Comparison of ENCODE assay signal across 1 cellular context in genomic region chr6:113642714-113643442, GRCh38.
TF ChIP-seq lines count a peak whose summit lies in the region.

No MANE protein-coding gene starts in this region.

TF ChIP-seq in HepG2, 621 proteins besides CTCF, POLR2A, EP300 and RAD21 (continued from another document and continues in another):
- TF ChIP-seq ZNF142 (CRISPR knock-in tag; IDR thresholded peaks at IDR 0.05) = peak; percentile 51; the same call in 1 of the 2 replicates
- TF ChIP-seq PATZ1 (CRISPR knock-in tag; IDR thresholded peaks at IDR 0.05) = peak; percentile 66
- peak; percentile 66 for TF ChIP-seq SKI (IDR thresholded peaks at IDR 0.05; ENCODE audit: partially characterized antibody)
- peak; percentile 30; the same call in 1 of the 2 replicates for TF ChIP-seq STAT5B (CRISPR knock-in tag; IDR thresholded peaks at IDR 0.05)
- peak; percentile 97 for TF ChIP-seq TCF7 (IDR thresholded peaks at IDR 0.05; ENCODE audit: low read depth)
- TF ChIP-seq TBL1XR1 (IDR thresholded peaks at IDR 0.05; ENCODE audit: borderline replicate concordance, low read length, partially characterized antibody) = peak; percentile 92
- no peak; the same call in 1 of the 2 replicates for TF ChIP-seq MAF1 (CRISPR knock-in tag; IDR thresholded peaks at IDR 0.05; ENCODE audit: borderline replicate concordance)
- peak; percentile 51 to 57; a peak in 2 of 4 replicates for TF ChIP-seq HMGXB4 (CRISPR knock-in tag; IDR thresholded peaks at IDR 0.05; ENCODE audit: borderline replicate concordance in 1 of 2, low read depth in 1 of 2)
- peak; percentile 61; the same call in 1 of the 2 replicates for TF ChIP-seq JDP2 (CRISPR knock-in tag; IDR thresholded peaks at IDR 0.05; ENCODE audit: borderline replicate concordance)
- peak; percentile 58; the same call in 1 of the 2 replicates for TF ChIP-seq KMT2B (CRISPR knock-in tag; IDR thresholded peaks at IDR 0.05)
- no peak for TF ChIP-seq CHD2 (IDR thresholded peaks at IDR 0.05; ENCODE audit: low read depth, low read length)
- TF ChIP-seq RERE (CRISPR knock-in tag; IDR thresholded peaks at IDR 0.05; ENCODE audit: low read depth) = peak; percentile 93; the same call in 1 of the 2 replicates
- TF ChIP-seq SNAPC4 (CRISPR knock-in tag; IDR thresholded peaks at IDR 0.05) = 0 out of 2 replicates have a peak, but pooled peaks have one; percentile 32
- TF ChIP-seq TEF (CRISPR knock-in tag; IDR thresholded peaks at IDR 0.05) = no peak
- peak; percentile 99 for TF ChIP-seq FOXJ3 (CRISPR knock-in tag; IDR thresholded peaks at IDR 0.05; ENCODE audit: borderline replicate concordance)
- no peak for TF ChIP-seq ZNF441 (CRISPR knock-in tag; IDR thresholded peaks at IDR 0.05; ENCODE audit: borderline replicate concordance)
- peak; percentile 90 for TF ChIP-seq ZNF703 (CRISPR knock-in tag; IDR thresholded peaks at IDR 0.05; ENCODE audit: borderline replicate concordance)
- peak; percentile 70 for TF ChIP-seq MAX (IDR thresholded peaks at IDR 0.05)
- no peak for TF ChIP-seq ZBTB26 (CRISPR knock-in tag; IDR thresholded peaks at IDR 0.05; ENCODE audit: borderline replicate concordance)
- TF ChIP-seq ZNF772 (CRISPR knock-in tag; IDR thresholded peaks at IDR 0.05) = 0 out of 2 replicates have a peak, but pooled peaks have one; percentile 13
- peak; percentile 97 for TF ChIP-seq PHF21A (CRISPR knock-in tag; IDR thresholded peaks at IDR 0.05)
- TF ChIP-seq SAP130 (CRISPR knock-in tag; IDR thresholded peaks at IDR 0.05; ENCODE audit: low read depth) = peak; percentile 71; the same call in 1 of the 2 replicates
- peak; percentile 31; the same call in 1 of the 2 replicates for TF ChIP-seq ZNF512 (CRISPR knock-in tag; IDR thresholded peaks at IDR 0.05)
- TF ChIP-seq ZMYM3 (CRISPR knock-in tag; IDR thresholded peaks at IDR 0.05) = peak; percentile 74
- TF ChIP-seq FOXP1 (IDR thresholded peaks at IDR 0.05) = peak; percentile 95
- peak; percentile 92 for TF ChIP-seq FOXP1 (CRISPR knock-in tag; IDR thresholded peaks at IDR 0.05)
